ENCODE assay signal across 1 cellular context in genomic region chr1:180927348-180927747, GRCh38.
A peak's percentile ranks its signal among the peaks of the same experiment; 100 is the strongest.
TF ChIP-seq lines count a peak whose summit lies in the region.

No MANE protein-coding gene starts in this region.

TF ChIP-seq in HepG2, 621 proteins besides CTCF, POLR2A, EP300 and RAD21 (continued from another document and continues in another):
- TF ChIP-seq, protein P1, sequence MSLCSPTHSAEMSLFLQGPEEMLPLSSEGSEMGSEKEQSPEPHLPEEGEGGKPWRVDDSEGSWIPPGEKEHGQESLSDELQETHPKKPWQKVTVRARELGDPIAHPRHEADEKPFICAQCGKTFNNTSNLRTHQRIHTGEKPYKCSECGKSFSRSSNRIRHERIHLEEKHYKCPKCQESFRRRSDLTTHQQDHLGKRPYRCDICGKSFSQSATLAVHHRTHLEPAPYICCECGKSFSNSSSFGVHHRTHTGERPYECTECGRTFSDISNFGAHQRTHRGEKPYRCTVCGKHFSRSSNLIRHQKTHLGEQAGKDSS (CRISPR knock-in tag; IDR thresholded peaks at IDR 0.05; ENCODE audit: borderline replicate concordance, low read depth) = no peak
- TF ChIP-seq HNRNPK (IDR thresholded peaks at IDR 0.05; ENCODE audit: low read depth, low read length, poor library complexity, severe bottlenecking) (no peak), KLF6 (CRISPR knock-in tag; IDR thresholded peaks at IDR 0.05) (no peak), ATAD3A (CRISPR knock-in tag; IDR thresholded peaks at IDR 0.05) (no peak), SIX1 (CRISPR knock-in tag; IDR thresholded peaks at IDR 0.05; ENCODE audit: borderline replicate concordance) (no peak), HNF4A (CRISPR knock-in tag; IDR thresholded peaks at IDR 0.05) (peak; percentile 39; the same call in 1 of the 2 replicates), ZNF749 (CRISPR knock-in tag; IDR thresholded peaks at IDR 0.05; ENCODE audit: borderline replicate concordance) (no peak), ZNF816 (CRISPR knock-in tag; IDR thresholded peaks at IDR 0.05; ENCODE audit: borderline replicate concordance) (no peak), GPN1 (CRISPR knock-in tag; IDR thresholded peaks at IDR 0.05; ENCODE audit: borderline replicate concordance) (no peak), SAP130 (CRISPR knock-in tag; IDR thresholded peaks at IDR 0.05; ENCODE audit: low read depth) (peak; percentile 55), CCDC6 (CRISPR knock-in tag; IDR thresholded peaks at IDR 0.05) (no peak), RXRB (CRISPR knock-in tag; IDR thresholded peaks at IDR 0.05; ENCODE audit: borderline replicate concordance) (no peak), ZNF790 (CRISPR knock-in tag; IDR thresholded peaks at IDR 0.05; ENCODE audit: borderline replicate concordance) (no peak), ZSCAN9 (CRISPR knock-in tag; IDR thresholded peaks at IDR 0.05; ENCODE audit: borderline replicate concordance) (no peak), SOX13 (IDR thresholded peaks at IDR 0.05) (no peak), SOX13 (CRISPR knock-in tag; conservative IDR thresholded peaks at IDR 0.05 in 1 of 2, IDR thresholded peaks at IDR 0.05 in 1 of 2) (peak in 1 of 2 experiments; percentile 21; a peak in 1 of 4 replicates), ATF7 (IDR thresholded peaks at IDR 0.05) (no peak), ATF7 (CRISPR knock-in tag; IDR thresholded peaks at IDR 0.05) (no peak), ZBTB1 (CRISPR knock-in tag; IDR thresholded peaks at IDR 0.05; ENCODE audit: borderline replicate concordance) (no peak), MXI1 (IDR thresholded peaks at IDR 0.05; ENCODE audit: borderline replicate concordance, low read depth, low read length) (no peak), ZBTB39 (CRISPR knock-in tag; IDR thresholded peaks at IDR 0.05) (no peak), SNRNP70 (IDR thresholded peaks at IDR 0.05; ENCODE audit: low read depth, low read length) (no peak), HDAC1 (CRISPR knock-in tag; IDR thresholded peaks at IDR 0.05) (0 out of 2 replicates have a peak, but pooled peaks have one; percentile 26), CENPT (CRISPR knock-in tag; IDR thresholded peaks at IDR 0.05; ENCODE audit: low read depth) (no peak), KMT2A (CRISPR knock-in tag; IDR thresholded peaks at IDR 0.05) (no peak), ZBTB4 (CRISPR knock-in tag; IDR thresholded peaks at IDR 0.05; ENCODE audit: borderline replicate concordance) (no peak), NR2F6 (IDR thresholded peaks at IDR 0.05) (no peak), NR2F6 (CRISPR knock-in tag; IDR thresholded peaks at IDR 0.05) (no peak), ZNF468 (CRISPR knock-in tag; IDR thresholded peaks at IDR 0.05) (no peak), ESRRA (CRISPR knock-in tag; IDR thresholded peaks at IDR 0.05; ENCODE audit: low read depth) (0 out of 2 replicates have a peak, but pooled peaks have one; percentile 64), TFDP1 (CRISPR knock-in tag; IDR thresholded peaks at IDR 0.05; ENCODE audit: borderline replicate concordance) (no peak), RFXANK (CRISPR knock-in tag; IDR thresholded peaks at IDR 0.05) (no peak), ZNF292 (CRISPR knock-in tag; IDR thresholded peaks at IDR 0.05; ENCODE audit: borderline replicate concordance, low read depth) (peak; percentile 30; the same call in 1 of the 2 replicates), HOXD1 (CRISPR knock-in tag; IDR thresholded peaks at IDR 0.05) (no peak), HNF4G (IDR thresholded peaks at IDR 0.05; ENCODE audit: borderline replicate concordance, low read depth, low read length) (no peak), HNF4G (CRISPR knock-in tag; IDR thresholded peaks at IDR 0.05; ENCODE audit: borderline replicate concordance, low read depth) (peak; percentile 36; the same call in 1 of the 2 replicates), LCORL (IDR thresholded peaks at IDR 0.05) (no peak), LCORL (CRISPR knock-in tag; IDR thresholded peaks at IDR 0.05) (no peak), ZNF839 (CRISPR knock-in tag; IDR thresholded peaks at IDR 0.05; ENCODE audit: borderline replicate concordance) (no peak), GMEB1 (CRISPR knock-in tag; IDR thresholded peaks at IDR 0.05; ENCODE audit: borderline replicate concordance) (0 out of 2 replicates have a peak, but pooled peaks have one; percentile 15), YEATS2 (CRISPR knock-in tag; IDR thresholded peaks at IDR 0.05; ENCODE audit: borderline replicate concordance) (no peak), ETV6 (CRISPR knock-in tag; conservative IDR thresholded peaks at IDR 0.05) (no peak), KAT8 (CRISPR knock-in tag; IDR thresholded peaks at IDR 0.05) (no peak), ZSCAN22 (CRISPR knock-in tag; IDR thresholded peaks at IDR 0.05) (no peak), GTF2F1 (IDR thresholded peaks at IDR 0.05; ENCODE audit: low read length) (no peak), KLF15 (CRISPR knock-in tag; IDR thresholded peaks at IDR 0.05; ENCODE audit: borderline replicate concordance) (no peak), ZNF441 (CRISPR knock-in tag; IDR thresholded peaks at IDR 0.05; ENCODE audit: borderline replicate concordance) (0 out of 2 replicates have a peak, but pooled peaks have one; percentile 59), ASH2L (IDR thresholded peaks at IDR 0.05; ENCODE audit: insufficient read length, low read depth, low read length) (no peak), HOXA9 (CRISPR knock-in tag; IDR thresholded peaks at IDR 0.05; ENCODE audit: borderline replicate concordance) (0 out of 2 replicates have a peak, but pooled peaks have one; percentile 49)
- TF ChIP-seq, protein P2, sequence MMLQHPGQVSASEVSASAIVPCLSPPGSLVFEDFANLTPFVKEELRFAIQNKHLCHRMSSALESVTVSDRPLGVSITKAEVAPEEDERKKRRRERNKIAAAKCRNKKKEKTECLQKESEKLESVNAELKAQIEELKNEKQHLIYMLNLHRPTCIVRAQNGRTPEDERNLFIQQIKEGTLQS (CRISPR knock-in tag; IDR thresholded peaks at IDR 0.05) = no peak
- TF ChIP-seq, protein P3, sequence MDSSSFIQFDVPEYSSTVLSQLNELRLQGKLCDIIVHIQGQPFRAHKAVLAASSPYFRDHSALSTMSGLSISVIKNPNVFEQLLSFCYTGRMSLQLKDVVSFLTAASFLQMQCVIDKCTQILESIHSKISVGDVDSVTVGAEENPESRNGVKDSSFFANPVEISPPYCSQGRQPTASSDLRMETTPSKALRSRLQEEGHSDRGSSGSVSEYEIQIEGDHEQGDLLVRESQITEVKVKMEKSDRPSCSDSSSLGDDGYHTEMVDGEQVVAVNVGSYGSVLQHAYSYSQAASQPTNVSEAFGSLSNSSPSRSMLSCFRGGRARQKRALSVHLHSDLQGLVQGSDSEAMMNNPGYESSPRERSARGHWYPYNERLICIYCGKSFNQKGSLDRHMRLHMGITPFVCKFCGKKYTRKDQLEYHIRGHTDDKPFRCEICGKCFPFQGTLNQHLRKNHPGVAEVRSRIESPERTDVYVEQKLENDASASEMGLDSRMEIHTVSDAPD (CRISPR knock-in tag; IDR thresholded peaks at IDR 0.05) = no peak
- TF ChIP-seq, protein P4, sequence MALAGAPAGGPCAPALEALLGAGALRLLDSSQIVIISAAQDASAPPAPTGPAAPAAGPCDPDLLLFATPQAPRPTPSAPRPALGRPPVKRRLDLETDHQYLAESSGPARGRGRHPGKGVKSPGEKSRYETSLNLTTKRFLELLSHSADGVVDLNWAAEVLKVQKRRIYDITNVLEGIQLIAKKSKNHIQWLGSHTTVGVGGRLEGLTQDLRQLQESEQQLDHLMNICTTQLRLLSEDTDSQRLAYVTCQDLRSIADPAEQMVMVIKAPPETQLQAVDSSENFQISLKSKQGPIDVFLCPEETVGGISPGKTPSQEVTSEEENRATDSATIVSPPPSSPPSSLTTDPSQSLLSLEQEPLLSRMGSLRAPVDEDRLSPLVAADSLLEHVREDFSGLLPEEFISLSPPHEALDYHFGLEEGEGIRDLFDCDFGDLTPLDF (CRISPR knock-in tag; IDR thresholded peaks at IDR 0.05) = no peak
- TF ChIP-seq, protein P5, sequence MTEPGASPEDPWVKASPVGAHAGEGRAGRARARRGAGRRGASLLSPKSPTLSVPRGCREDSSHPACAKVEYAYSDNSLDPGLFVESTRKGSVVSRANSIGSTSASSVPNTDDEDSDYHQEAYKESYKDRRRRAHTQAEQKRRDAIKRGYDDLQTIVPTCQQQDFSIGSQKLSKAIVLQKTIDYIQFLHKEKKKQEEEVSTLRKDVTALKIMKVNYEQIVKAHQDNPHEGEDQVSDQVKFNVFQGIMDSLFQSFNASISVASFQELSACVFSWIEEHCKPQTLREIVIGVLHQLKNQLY (CRISPR knock-in tag; IDR thresholded peaks at IDR 0.05) = no peak
- TF ChIP-seq, protein P6, sequence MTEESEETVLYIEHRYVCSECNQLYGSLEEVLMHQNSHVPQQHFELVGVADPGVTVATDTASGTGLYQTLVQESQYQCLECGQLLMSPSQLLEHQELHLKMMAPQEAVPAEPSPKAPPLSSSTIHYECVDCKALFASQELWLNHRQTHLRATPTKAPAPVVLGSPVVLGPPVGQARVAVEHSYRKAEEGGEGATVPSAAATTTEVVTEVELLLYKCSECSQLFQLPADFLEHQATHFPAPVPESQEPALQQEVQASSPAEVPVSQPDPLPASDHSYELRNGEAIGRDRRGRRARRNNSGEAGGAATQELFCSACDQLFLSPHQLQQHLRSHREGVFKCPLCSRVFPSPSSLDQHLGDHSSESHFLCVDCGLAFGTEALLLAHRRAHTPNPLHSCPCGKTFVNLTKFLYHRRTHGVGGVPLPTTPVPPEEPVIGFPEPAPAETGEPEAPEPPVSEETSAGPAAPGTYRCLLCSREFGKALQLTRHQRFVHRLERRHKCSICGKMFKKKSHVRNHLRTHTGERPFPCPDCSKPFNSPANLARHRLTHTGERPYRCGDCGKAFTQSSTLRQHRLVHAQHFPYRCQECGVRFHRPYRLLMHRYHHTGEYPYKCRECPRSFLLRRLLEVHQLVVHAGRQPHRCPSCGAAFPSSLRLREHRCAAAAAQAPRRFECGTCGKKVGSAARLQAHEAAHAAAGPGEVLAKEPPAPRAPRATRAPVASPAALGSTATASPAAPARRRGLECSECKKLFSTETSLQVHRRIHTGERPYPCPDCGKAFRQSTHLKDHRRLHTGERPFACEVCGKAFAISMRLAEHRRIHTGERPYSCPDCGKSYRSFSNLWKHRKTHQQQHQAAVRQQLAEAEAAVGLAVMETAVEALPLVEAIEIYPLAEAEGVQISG (CRISPR knock-in tag; IDR thresholded peaks at IDR 0.05) = no peak
